33 cellular contexts compared by ENCODE assay signal in the genomic region with DNA sequence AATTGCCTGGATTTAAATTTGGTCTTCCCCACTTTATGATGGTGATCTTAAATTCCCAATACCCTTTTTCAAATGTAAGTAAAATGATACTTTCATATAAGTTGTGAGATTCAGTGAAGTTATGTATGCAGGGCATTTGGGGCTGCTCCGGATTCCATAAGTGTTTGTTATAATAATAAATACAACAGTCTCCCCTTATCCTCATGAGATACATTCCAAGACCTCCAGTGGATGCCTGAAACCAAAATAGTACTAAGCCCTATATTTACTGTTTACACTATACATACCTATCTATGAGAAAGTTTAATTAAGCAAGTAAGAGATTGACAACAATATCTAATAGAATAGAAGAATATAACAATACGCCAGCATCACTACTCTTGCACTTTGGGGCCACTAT.
"Had no signal": no experiment of that assay in that cellular context is flagged by ENCODE, and none has a peak within 500 bp of the region (broad histone marks: within the 10 kb centered on the region; RNA-seq: fewer than 3 reads in every experiment).

No MANE protein-coding gene starts in this region.

- H3K4me3 ChIP-seq: ascending aorta, body of pancreas, Peyer's patch, SK-N-MC had no signal

- H3K4me1 Mint-ChIP-seq: activated CD4-positive, alpha-beta T cell treated with anti-CD3 and anti-CD28 coated beads, Interleukin-2, amount 10 ng/mL, durations not matched to agents 24 days and 14 days; activated naive CD8-positive, alpha-beta T cell treated with anti-CD3 and anti-CD28 coated beads for 36 hours; activated T-helper 17 cell treated with anti-CD3 and anti-CD28 coated beads, Interleukin-2, amount 50 U/mL, for 72 hours had no signal

- H3K4me3 Mint-ChIP-seq: activated CD4-positive, alpha-beta T cell treated with anti-CD3 and anti-CD28 coated beads, Interleukin-2, amount 10 ng/mL, durations not matched to agents 24 days and 14 days; activated CD8-positive, alpha-beta T cell treated with anti-CD3 and anti-CD28 coated beads for 36 hours; activated naive CD8-positive, alpha-beta T cell treated with anti-CD3 and anti-CD28 coated beads for 36 hours; activated T-cell treated with anti-CD3 and anti-CD28 coated beads, Interleukin-2, amount 50 U/mL, for 72 hours; activated T-helper 17 cell treated with anti-CD3 and anti-CD28 coated beads, Interleukin-2, amount 50 U/mL, for 72 hours; T-helper 1 cell treated with Interleukin-12 subunit alpha and Interleukin-12 subunit beta and Interleukin-4 antibody, amounts not matched to agents 30 μg/mL and 1 μg/mL, for 36 hours; T-helper 2 cell treated with Interferon-gamma antibody and Interleukin-4, amounts not matched to agents 5 μg/mL and 100 μg/mL, for 36 hours had no signal

- ATAC-seq: activated CD8-positive, alpha-beta T cell treated with anti-CD3 and anti-CD28 coated beads for 36 hours; activated T-cell treated with anti-CD3 and anti-CD28 coated beads, Interleukin-2, amount 50 U/mL, for 72 hours; activated T-helper 17 cell treated with anti-CD3 and anti-CD28 coated beads, Interleukin-2, amount 50 U/mL, for 72 hours; body of pancreas; Right ventricle myocardium inferior had no signal

- H3K4me1 ChIP-seq: ascending aorta, body of pancreas, Peyer's patch had no signal

- H3K36me3 Mint-ChIP-seq: activated naive CD8-positive, alpha-beta T cell treated with anti-CD3 and anti-CD28 coated beads for 36 hours had no signal

- FAIRE-seq: bronchial epithelial cell, TTC549 had no signal

- H3K27ac Mint-ChIP-seq: activated CD4-positive, alpha-beta T cell treated with anti-CD3 and anti-CD28 coated beads, Interleukin-2, amount 10 ng/mL, durations not matched to agents 24 days and 14 days; activated CD8-positive, alpha-beta T cell treated with anti-CD3 and anti-CD28 coated beads for 36 hours; activated naive CD8-positive, alpha-beta T cell treated with anti-CD3 and anti-CD28 coated beads for 36 hours; activated T-cell treated with anti-CD3 and anti-CD28 coated beads, Interleukin-2, amount 50 U/mL, for 72 hours; activated T-helper 17 cell treated with anti-CD3 and anti-CD28 coated beads, Interleukin-2, amount 50 U/mL, for 72 hours; T-helper 1 cell treated with Interleukin-12 subunit alpha and Interleukin-12 subunit beta and Interleukin-4 antibody, amounts not matched to agents 30 μg/mL and 1 μg/mL, for 36 hours; T-helper 2 cell treated with Interferon-gamma antibody and Interleukin-4, amounts not matched to agents 5 μg/mL and 100 μg/mL, for 36 hours had no signal

- DNase-seq: activated CD4-positive, alpha-beta T cell treated with anti-CD3 and anti-CD28 coated beads, Interleukin-2, amount 10 ng/mL, durations not matched to agents 24 days and 14 days; activated CD4-positive, alpha-beta T cell treated with anti-CD3 and anti-CD28 coated beads, Interleukin-2, amount 50 U/mL, for 4 hours; activated CD8-positive, alpha-beta T cell treated with anti-CD3 and anti-CD28 coated beads for 36 hours; activated effector memory CD4-positive, alpha-beta T cell treated with anti-CD3 and anti-CD28 coated beads, Interleukin-2, amount 50 U/mL, for 16 hours; activated naive CD4-positive, alpha-beta T cell; activated naive CD4-positive, alpha-beta T cell treated with anti-CD3 and anti-CD28 coated beads, Interleukin-2, amount 50 U/mL, for 16 hours; activated naive CD8-positive, alpha-beta T cell treated with anti-CD3 and anti-CD28 coated beads for 36 hours; activated T-cell treated with anti-CD3 and anti-CD28 coated beads, Interleukin-2, amount 50 U/mL, for 1 hour; activated T-cell treated with anti-CD3 and anti-CD28 coated beads, Interleukin-2, amount 50 U/mL, for 72 hours; amygdala; body of pancreas; caudate nucleus; cerebellar nuclear complex; Karpas-422; NCI-H1105; NCI-H1436; NCI-H1694; NCI-H1930; NCI-H2081 treated with DMSO at 0.1 percent for 48 hours; NCI-H226; NCI-H446 treated with DMSO at 0.1 percent for 48 hours; NCI-H524 treated with DMSO at 0.1 percent for 48 hours; Peyer's patch; RPMI8226; SIG-M5 had no signal

- H3K27me3 ChIP-seq: ascending aorta, body of pancreas, Peyer's patch had no signal

- H3K36me3 ChIP-seq: ascending aorta, Peyer's patch had no signal

- H3K27ac ChIP-seq: ascending aorta, body of pancreas, Peyer's patch, SK-N-MC had no signal

- H3K27me3 Mint-ChIP-seq: activated CD4-positive, alpha-beta T cell treated with anti-CD3 and anti-CD28 coated beads, Interleukin-2, amount 10 ng/mL, durations not matched to agents 24 days and 14 days; activated CD8-positive, alpha-beta T cell treated with anti-CD3 and anti-CD28 coated beads for 36 hours; activated naive CD8-positive, alpha-beta T cell treated with anti-CD3 and anti-CD28 coated beads for 36 hours; activated T-helper 17 cell treated with anti-CD3 and anti-CD28 coated beads, Interleukin-2, amount 50 U/mL, for 72 hours had no signal

- H3K9me3 ChIP-seq: ascending aorta, body of pancreas, Peyer's patch had no signal
